In genomic region chr1:34372891-34373290, GRCh38 we compare ENCODE assay signal across 27 cellular contexts.
"Had no signal": no experiment of that assay in that cellular context is flagged by ENCODE, and none has a peak within 500 bp of the region (broad histone marks: within the 10 kb centered on the region; RNA-seq: fewer than 3 reads in every experiment).

No MANE protein-coding gene starts in this region.

- DNase-seq: Kasumi-1, KG1, MG63, NCI-H1048, NCI-H1092 treated with DMSO at 0.1 percent for 48 hours, NCI-H1417, NCI-H1436 treated with DMSO at 0.1 percent for 48 hours, NCI-H1694 treated with DMSO at 0.1 percent for 48 hours, NCI-H187 treated with DMSO at 0.1 percent for 48 hours, NCI-H2029, NCI-H2081, NCI-H2171 treated with DMSO at 0.1 percent for 48 hours, NCI-H446, NCI-H524 treated with DMSO at 0.1 percent for 48 hours, NCI-H526 treated with DMSO at 0.1 percent for 48 hours, NCI-H82, PC-9, SHP77, SIG-M5, SJCRH30, T-cell had no signal

- ATAC-seq: K562, Panc1, Right ventricle myocardium inferior, SK-N-SH treated with all-trans-retinoic acid at 6 μM for 48 hours, T-cell had no signal

- H3K9me3 ChIP-seq: MG63, SJCRH30 had no signal

- H3K36me3 ChIP-seq: MG63, SJCRH30 had no signal

- H3K4me3 ChIP-seq: K562, MG63, PC-9, SJCRH30, SK-N-MC had no signal

- H3K4me1 ChIP-seq: SJCRH30 had no signal

- H3K27ac ChIP-seq: PC-9, RWPE1, SJCRH30, SK-N-MC had no signal
